ENCODE assay signal across 1 cellular context in genomic region chr11:44065851-44066731, GRCh38.
TF ChIP-seq lines count a peak whose summit lies in the region.

ACCS (plus strand) TSS chr11:44066270; CDS start chr11:44067628, 1,358 bp downstream.

TF ChIP-seq in GM12878, 131 proteins besides CTCF, POLR2A, EP300 and RAD21 (continued from another document):
- TF ChIP-seq IKZF2 (IDR thresholded peaks at IDR 0.05), result peak; percentile 74 to 80
